ENCODE assay signal across 9 cellular contexts in genomic region chr7:37341033-37341630, GRCh38.
DNase-seq lines count a peak whose midpoint lies in the region; ATAC-seq, FAIRE-seq and TF ChIP-seq lines count a peak whose summit lies in the region.
"Had no signal": no experiment of that assay in that cellular context is flagged by ENCODE, and none has a peak within 500 bp of the region (broad histone marks: within the 10 kb centered on the region; RNA-seq: fewer than 3 reads in every experiment).

No MANE protein-coding gene starts in this region.

- no peaks in the 10 kb centered on the region for H3K36me3 ChIP-seq in GM12878 (ENCODE audit: control insufficient read depth in 2 of 2, insufficient read depth in 2 of 2, low read length in 1 of 2)
- H3K36me3 ChIP-seq in Peyer's patch = no peaks in the 10 kb centered on the region

- H3K9ac ChIP-seq in GM12878 (ENCODE audit: control insufficient read depth, insufficient read depth, low read length) = peak overlapping the region; percentile 62

- peak; percentile 65 for FAIRE-seq in GM12878 (lab: Jason Lieb, UNC)

- H3K4me2 ChIP-seq in GM12878 (ENCODE audit: control insufficient read depth, insufficient read depth) = peak overlapping the region; percentile 95

- TF ChIP-seq CTCF in GM12878 (IDR thresholded peaks at IDR 0.05 in 2 of 3, conservative IDR thresholded peaks at IDR 0.05 in 1 of 3; ENCODE audit: control insufficient read depth in 2 of 3, extremely low read depth in 1 of 3, insufficient read depth in 1 of 3, low read depth in 3 of 3, low read length in 3 of 3) (no peak), Peyer's patch (IDR thresholded peaks at IDR 0.05) (no peak)

- no peak overlapping the region for H2AFZ ChIP-seq in GM12878 (ENCODE audit: control insufficient read depth, low read depth, low read length)

- peak; percentile 32 for ATAC-seq in GM18505 (IDR thresholded peaks at IDR 0.05; ENCODE audit: unreplicated experiment)
- peak; percentile 46 for ATAC-seq in GM21423 (IDR thresholded peaks at IDR 0.05; ENCODE audit: unreplicated experiment)
- peak; percentile 58 for ATAC-seq in HG03378 (IDR thresholded peaks at IDR 0.05; ENCODE audit: unreplicated experiment)
- ATAC-seq in GM12878 = peak; percentile 56

- peak; percentile 63 to 85; a peak in 3 of 4 replicates for TF ChIP-seq EP300 in GM12878 (IDR thresholded peaks at IDR 0.05; ENCODE audit: borderline replicate concordance in 1 of 2, control insufficient read depth in 1 of 2, low read depth in 2 of 2, low read length in 2 of 2)

- DNase-seq in GM12878 (ENCODE audit: low read depth, low spot score) (peak; percentile 53), NCI-H1048 (lab: John Stamatoyannopoulos, UW) (no peak), occipital lobe (lab: John Stamatoyannopoulos, UW) (no peak), Peyer's patch (no peak), amygdala (lab: John Stamatoyannopoulos, UW) (no peak)
- DNase-seq: NCI-H2227 treated with DMSO at 0.1 percent for 48 hours had no signal

- H3K4me1 ChIP-seq in GM12878 (ENCODE audit: control insufficient read depth, insufficient read depth, low read length) = peaks cover 42% of the 10 kb centered on the region
- H3K4me1 ChIP-seq in Peyer's patch = peaks cover 0 to 20% (median 6%) of the 10 kb centered on the region in 4 donors

- TF ChIP-seq RAD21 in GM12878 (IDR thresholded peaks at IDR 0.05; ENCODE audit: insufficient read depth, low read depth, low read length) = no peak

- RAD21 ChIA-PET in GM12878 (lab: Charles Lee; ENCODE audit: unreplicated experiment) = interaction anchor here (1.1 to 5.0 kb wide), 4 partner anchors 13 to 493 kb away, joined by 3 to 32 read pairs (median 5); no protein-coding TSS in a partner anchor

- H3K27me3 ChIP-seq in GM12878 (replicated peaks in 1 of 2; ENCODE audit: control insufficient read depth in 2 of 2, insufficient read depth in 2 of 2, low read length in 1 of 2) (no peaks in the 10 kb centered on the region), Peyer's patch (no peaks in the 10 kb centered on the region)

- no peaks in the 10 kb centered on the region for H4K20me1 ChIP-seq in GM12878 (ENCODE audit: control insufficient read depth, insufficient read depth)

- intact Hi-C loops in GM12878 (cut with micrococcal nuclease; ENCODE audit: unreplicated experiment) = no loop called here

- TSS peak; percentile 56 for BruUV-seq in GM12878 (replicated peaks; lab: Mats Ljungman, UMichigan)

- H3K27ac ChIP-seq in GM12878 (ENCODE audit: control insufficient read depth, insufficient read depth) = peak overlapping the region; percentile 85
- H3K27ac ChIP-seq in Peyer's patch = peak overlapping the region in 1 of 4 donors; percentile 87

- in situ Hi-C loops in GM12878 (cut with MboI) = loop anchor here (5.0 to 10.0 kb wide), 5 partner anchors 54 to 1616 kb away; no protein-coding TSS in a partner anchor

- H3K9me3 ChIP-seq in GM12878 (replicated peaks; ENCODE audit: control insufficient read depth, insufficient read depth, low read length) (no peaks in the 10 kb centered on the region; the same call in 2 of the 3 replicates), Peyer's patch (no peaks in the 10 kb centered on the region)

- POLR2A ChIA-PET in GM12878 (lab: Charles Lee) = interaction anchor here (0.8 to 1.2 kb wide), 3 partner anchors 10 to 484 kb away, joined by 3 to 4 read pairs (median 3); no protein-coding TSS in a partner anchor

- SMC1A ChIA-PET in GM12878 (lab: Charles Lee; ENCODE audit: uncharacterized antibody, unreplicated experiment) = interaction anchor here (0.9 to 8.2 kb wide), 10 partner anchors 7 to 475 kb away, joined by 3 to 106 read pairs (median 6); no protein-coding TSS in a partner anchor

- CTCF ChIA-PET in GM12878 (lab: Yijun Ruan, JAX) = interaction anchor here (1.4 to 19.0 kb wide), 8 partner anchors 11 to 900 kb away, joined by 3 to 298 read pairs (median 6); no protein-coding TSS in a partner anchor

- 2% methylated on average over 6 of the region's 6 CpGs for WGBS in GM12878 (ENCODE audit: insufficient coverage, insufficient replicate concordance, low lambda C conversion rate, missing lambda C conversion rate)

- H3K4me3 ChIP-seq in GM12878 (peak overlapping the region; percentile 69), Peyer's patch (peak overlapping the region in 1 of 4 donors; percentile 24)

- peaks cover 59% of the 10 kb centered on the region for H3K79me2 ChIP-seq in GM12878 (ENCODE audit: control insufficient read depth, insufficient read depth, low read length)

- TF ChIP-seq POLR2A in GM18505 (IDR thresholded peaks at IDR 0.05; ENCODE audit: borderline replicate concordance, extremely low read depth, insufficient read depth, insufficient read length) (peak; percentile 46), GM12878 (IDR thresholded peaks at IDR 0.05; ENCODE audit: low read depth, low read length) (no peak), Peyer's patch (IDR thresholded peaks at IDR 0.05) (no peak)

TF ChIP-seq in GM12878, 131 proteins besides CTCF, POLR2A, EP300 and RAD21 (continues in another document):
- TF ChIP-seq SKIL (IDR thresholded peaks at IDR 0.05; ENCODE audit: low read depth, poor library complexity, severe bottlenecking) = peak; percentile 65
- 0 out of 4 replicates have a peak, but pooled peaks have one; percentile 10 to 43 for TF ChIP-seq BHLHE40 (IDR thresholded peaks at IDR 0.05; ENCODE audit: borderline replicate concordance in 1 of 2, low read depth in 2 of 2, low read length in 1 of 2)
- TF ChIP-seq SREBF1 (IDR thresholded peaks at IDR 0.05; ENCODE audit: low read length) = peak; percentile 49; the same call in 1 of the 2 replicates
- TF ChIP-seq CBFB (IDR thresholded peaks at IDR 0.05; ENCODE audit: low read depth) = 0 out of 2 replicates have a peak, but pooled peaks have one; percentile 37
- peak; percentile 83; the same call in 1 of the 2 replicates for TF ChIP-seq IRF4 (IDR thresholded peaks at IDR 0.05; ENCODE audit: low read depth, low read length)
- TF ChIP-seq FOXM1 (IDR thresholded peaks at IDR 0.05; ENCODE audit: low read depth, low read length) = peak; percentile 84; the same call in 1 of the 2 replicates
- no peak; the same call in 1 of the 2 replicates for TF ChIP-seq BMI1 (IDR thresholded peaks at IDR 0.05; ENCODE audit: borderline replicate concordance)
- peak; percentile 35 for TF ChIP-seq CUX1 (IDR thresholded peaks at IDR 0.05; ENCODE audit: insufficient replicate concordance, low read depth, low read length)
